ENCODE assay signal across 12 cellular contexts in genomic region chr2:109616184-109616583, GRCh38. TPM values are rescaled to one million over a fixed set of nuclear protein-coding genes. Genes with fewer than 3 reads are reported as not detected.
DNase-seq lines count a peak whose midpoint lies in the region; ATAC-seq and TF ChIP-seq lines count a peak whose summit lies in the region.
"Had no signal": no experiment of that assay in that cellular context is flagged by ENCODE, and none has a peak within 500 bp of the region (broad histone marks: within the 10 kb centered on the region; RNA-seq: fewer than 3 reads in every experiment).

No MANE protein-coding gene starts in this region.

- ATAC-seq in left cardiac atrium = no peak

- H3K4me3 Mint-ChIP-seq in activated CD4-positive, alpha-beta T cell treated with anti-CD3 and anti-CD28 coated beads, Interleukin-2, amount 10 ng/mL, durations not matched to agents 24 days and 14 days = peak overlapping the region; percentile 26

- 0 to 40% methylated on average over 1 to 2 of the region's 5 CpGs for WGBS in mesodermal cell (ENCODE audit: insufficient coverage in 2 of 2), 2 experiments
- 82% methylated on average over 5 of the region's 5 CpGs for WGBS in urinary bladder

- peaks cover 61% of the 10 kb centered on the region for H3K27me3 Mint-ChIP-seq in activated CD4-positive, alpha-beta T cell treated with anti-CD3 and anti-CD28 coated beads, Interleukin-2, amount 10 ng/mL, durations not matched to agents 24 days and 14 days

- peaks cover 5% of the 10 kb centered on the region for H3K4me1 Mint-ChIP-seq in activated CD4-positive, alpha-beta T cell treated with anti-CD3 and anti-CD28 coated beads, Interleukin-2, amount 10 ng/mL, durations not matched to agents 24 days and 14 days

- intact Hi-C loops in activated CD4-positive, alpha-beta T cell treated with anti-CD3 and anti-CD28 coated beads, Interleukin-2, amount 10 ng/mL, durations not matched to agents 24 days and 14 days (cut with micrococcal nuclease) = no loop called here
- intact Hi-C loops in head of caudate nucleus (cut with DNase I) = no loop called here
- intact Hi-C loops in left cardiac atrium (cut with DNase I) = no loop called here

- no peak overlapping the region for H3K27ac Mint-ChIP-seq in activated CD4-positive, alpha-beta T cell treated with anti-CD3 and anti-CD28 coated beads, Interleukin-2, amount 10 ng/mL, durations not matched to agents 24 days and 14 days

- no peaks in the 10 kb centered on the region for H3K9me3 Mint-ChIP-seq in activated CD4-positive, alpha-beta T cell treated with anti-CD3 and anti-CD28 coated beads, Interleukin-2, amount 10 ng/mL, durations not matched to agents 24 days and 14 days

- H3K27ac ChIP-seq in mesodermal cell (ENCODE audit: low read depth, low read length, severe bottlenecking) = no peak overlapping the region
- no peak overlapping the region for H3K27ac ChIP-seq in urinary bladder (ENCODE audit: low read depth)
- H3K27ac ChIP-seq: testis had no signal

- no peaks in the 10 kb centered on the region for H3K9me3 ChIP-seq in mesodermal cell (ENCODE audit: control insufficient read depth, low read length)
- H3K9me3 ChIP-seq: testis had no signal

- DNase-seq in activated CD4-positive, alpha-beta T cell treated with anti-CD3 and anti-CD28 coated beads, Interleukin-2, amount 10 ng/mL, durations not matched to agents 24 days and 14 days = no peak
- DNase-seq in activated CD4-positive, alpha-beta T cell treated with anti-CD3 and anti-CD28 coated beads for 1 hour = no peak
- DNase-seq in epithelial cell of esophagus (ENCODE audit: low read depth) (no peak), head of caudate nucleus (no peak), left cardiac atrium (no peak), DMS114 treated with DMSO at 0.1 percent for 48 hours (lab: John Stamatoyannopoulos, UW; ENCODE audit: unreplicated experiment) (no peak)
- DNase-seq: effector memory CD4-positive, alpha-beta T cell; Karpas-422; stimulated activated CD4-positive, alpha-beta T cell treated with anti-CD3 and anti-CD28 coated beads, Interleukin-2, amount 100 ng/mL, for 48 hours; testis had no signal

- H3K36me3 Mint-ChIP-seq in activated CD4-positive, alpha-beta T cell treated with anti-CD3 and anti-CD28 coated beads, Interleukin-2, amount 10 ng/mL, durations not matched to agents 24 days and 14 days (ENCODE audit: low read depth) = peaks cover 2% of the 10 kb centered on the region

- peak overlapping the region; percentile 77 for H3K4me3 ChIP-seq in epithelial cell of esophagus (ENCODE audit: low read length)
- H3K4me3 ChIP-seq in mesodermal cell (ENCODE audit: extremely low read depth, insufficient read depth, low read length, poor library complexity, severe bottlenecking) = peak overlapping the region; percentile 79
- H3K4me3 ChIP-seq in urinary bladder (ENCODE audit: low read depth, low read length) = peak overlapping the region; percentile 95

- peaks cover 7% of the 10 kb centered on the region for H3K4me1 ChIP-seq in mesodermal cell (ENCODE audit: control insufficient read depth, insufficient read depth, low read length, poor library complexity, severe bottlenecking)
- H3K4me1 ChIP-seq in urinary bladder (ENCODE audit: insufficient read depth) = no peaks in the 10 kb centered on the region

- H3K36me3 ChIP-seq in mesodermal cell (ENCODE audit: control insufficient read depth, insufficient read depth, low read length) (peaks cover 3% of the 10 kb centered on the region), urinary bladder (ENCODE audit: insufficient read depth) (no peaks in the 10 kb centered on the region)

- no peak for TF ChIP-seq CTCF in epithelial cell of esophagus (IDR thresholded peaks at IDR 0.05; ENCODE audit: insufficient read depth, low read depth, low read length, missing control alignments)

RNA-seq across cellular contexts. Expression of gene SOWAHC, which starts 2.0 kb away (rescaled TPM):
- 0.26 TPM in 2 replicates for total RNA-seq in activated CD4-positive, alpha-beta T cell treated with anti-CD3 and anti-CD28 coated beads, Interleukin-2, amount 10 ng/mL, durations not matched to agents 24 days and 14 days
- 10.7 TPM for polyA plus RNA-seq in mesodermal cell (2013, experiment 1 of 2)
- 11.1 TPM for polyA plus RNA-seq in mesodermal cell (2013, experiment 2 of 2)
- total RNA-seq in urinary bladder (28.2 TPM), left cardiac atrium (1 to 10 TPM; 3.2 to 3.9 TPM)
- 13.9 TPM for polyA plus RNA-seq in urinary bladder

RNA-seq across cellular contexts. Expression of gene SEPTIN10, which starts 2.4 kb away (rescaled TPM):
- 0.14 and 0.50 TPM in 2 replicates for total RNA-seq in activated CD4-positive, alpha-beta T cell treated with anti-CD3 and anti-CD28 coated beads, Interleukin-2, amount 10 ng/mL, durations not matched to agents 24 days and 14 days
- 121 TPM for polyA plus RNA-seq in mesodermal cell (2013, experiment 1 of 2)
- 140 TPM for polyA plus RNA-seq in mesodermal cell (2013, experiment 2 of 2)
- 140 TPM for total RNA-seq in urinary bladder
- polyA plus RNA-seq in urinary bladder = 90.2 TPM
- 10 to 100 TPM; 50.6 to 63.4 TPM for total RNA-seq in left cardiac atrium

Comparison
In these comparisons a context has a peak if more than half of its experiments do, and no peak if none do; other contexts are left out.
1. RNA of gene SEPTIN10, which starts 2.4 kb away (total RNA-seq): 140 TPM in urinary bladder (single experiment) and 50.6 to 63.4 TPM in left cardiac atrium; 0.14 to 0.50 TPM in activated CD4-positive, alpha-beta T cell treated with anti-CD3 and anti-CD28 coated beads, Interleukin-2, amount 10 ng/mL, durations not matched to agents 24 days and 14 days; every median in the first group is over 10 times any median in the second.
2. Peak in every context shown above with its lines, with median percentiles within 50 percentile points of each other: H3K4me3 ChIP-seq.